In genomic region chr6:143680157-143680556, GRCh38 we compare ENCODE assay signal across 14 cellular contexts. TPM values are rescaled to one million over a fixed set of nuclear protein-coding genes. Genes with fewer than 3 reads are reported as not detected.
A peak's percentile ranks its signal among the peaks of the same experiment; 100 is the strongest.
DNase-seq lines count a peak whose midpoint lies in the region; ATAC-seq and TF ChIP-seq lines count a peak whose summit lies in the region.
"Had no signal": no experiment of that assay in that cellular context is flagged by ENCODE, and none has a peak within 500 bp of the region (broad histone marks: within the 10 kb centered on the region; RNA-seq: fewer than 3 reads in every experiment).

No MANE protein-coding gene starts in this region.

- 65% methylated on average over 2 of the region's 5 CpGs; no CpG with 5 or more reads in 1 of the 2 experiments for WGBS in mesodermal cell (ENCODE audit: insufficient coverage in 2 of 2), 2 experiments

- H3K4me3 ChIP-seq in choroid plexus epithelial cell (ENCODE audit: low read depth, low read length) (peak overlapping the region; percentile 73), mesodermal cell (ENCODE audit: extremely low read depth, insufficient read depth, low read length, poor library complexity, severe bottlenecking) (peak overlapping the region; percentile 56), tibial artery (peak overlapping the region; percentile 64 to 90)

- TF ChIP-seq CTCF in choroid plexus epithelial cell (conservative IDR thresholded peaks at IDR 0.05; ENCODE audit: low read depth, low read length) (no peak), tibial artery (IDR thresholded peaks at IDR 0.05) (no peak)

- DNase-seq in NCI-H82 (lab: John Stamatoyannopoulos, UW) (peak; percentile 90), choroid plexus epithelial cell (ENCODE audit: low read depth) (no peak), tibial artery (no peak), HPDE6-E6E7 (ENCODE audit: extremely low spot score) (no peak), H4 (ENCODE audit: low spot score) (no peak)
- DNase-seq in activated T-cell treated with anti-CD3 and anti-CD28 coated beads, Interleukin-2, amount 50 U/mL, for 1 hour: no peak
- DNase-seq: activated B cell treated with CpG ODN at 0.5 μM for 24 hours; cortex of kidney; DMS 273 treated with DMSO at 0.1 percent for 48 hours; hypothalamus; stimulated activated CD4-positive, alpha-beta T cell treated with anti-CD3 and anti-CD28 coated beads, Interleukin-4, amount 100 ng/mL, for 4 hours had no signal

- no peak for ATAC-seq in GM21619 (IDR thresholded peaks at IDR 0.05; ENCODE audit: unreplicated experiment)
- ATAC-seq: natural killer cell treated with Interleukin-12 subunit alpha and Interleukin-12 subunit beta and Interleukin-15 and Interleukin-18, amount 100 ng/mL, for 72 hours had no signal

- intact Hi-C loops in tibial artery (cut with DNase I; ENCODE audit: low total_unique reads): no loop called here

- H3K4me1 ChIP-seq in mesodermal cell (ENCODE audit: control insufficient read depth, insufficient read depth, low read length, poor library complexity, severe bottlenecking) (peaks cover 24% of the 10 kb centered on the region), tibial artery (peaks cover 0 to 38% (median 11%) of the 10 kb centered on the region in 4 donors)

- no peaks in the 10 kb centered on the region for H3K27me3 ChIP-seq in tibial artery

- H3K9me3 ChIP-seq in mesodermal cell (ENCODE audit: control insufficient read depth, low read length) (peaks cover 22% of the 10 kb centered on the region), tibial artery (no peaks in the 10 kb centered on the region)

- no peak overlapping the region for H3K27ac ChIP-seq in mesodermal cell (ENCODE audit: low read depth, low read length, severe bottlenecking)
- H3K27ac ChIP-seq in tibial artery: peak overlapping the region; percentile 86 to 97

- H3K36me3 ChIP-seq in mesodermal cell (ENCODE audit: control insufficient read depth, insufficient read depth, low read length) (peaks cover 15% of the 10 kb centered on the region), tibial artery (no peaks in the 10 kb centered on the region)

RNA-seq across cellular contexts. Expression of gene PHACTR2, which starts 2.4 kb away (rescaled TPM):
- polyA plus RNA-seq in mesodermal cell (2013, experiment 1 of 2): 45.3 TPM
- 46.4 TPM for polyA plus RNA-seq in mesodermal cell (2013, experiment 2 of 2)
- 22.4 and 24.4 TPM in 2 replicates for total RNA-seq in H4 (2014; rRNA removed; shearing (Covaris generic))
